In genomic region chr1:151615711-151616504, GRCh38 we compare ENCODE assay signal across 18 cellular contexts. TPM values are rescaled to one million over a fixed set of nuclear protein-coding genes. Genes with fewer than 3 reads are reported as not detected.
DNase-seq lines count a peak whose midpoint lies in the region; ATAC-seq and TF ChIP-seq lines count a peak whose summit lies in the region.
"Had no signal": no experiment of that assay in that cellular context is flagged by ENCODE, and none has a peak within 500 bp of the region (broad histone marks: within the 10 kb centered on the region; RNA-seq: fewer than 3 reads in every experiment).

No MANE protein-coding gene starts in this region.

- no peaks in the 10 kb centered on the region for H3K36me3 Mint-ChIP-seq in activated naive CD8-positive, alpha-beta T cell
- peaks cover 11% of the 10 kb centered on the region for H3K36me3 Mint-ChIP-seq in activated naive CD8-positive, alpha-beta T cell treated with anti-CD3 and anti-CD28 coated beads for 36 hours
- H3K36me3 Mint-ChIP-seq: immature natural killer cell had no signal

- H3K36me3 ChIP-seq in stomach smooth muscle (ENCODE audit: control insufficient read depth in 2 of 2, insufficient read depth in 2 of 2, low read length in 2 of 2) = no peaks in the 10 kb centered on the region
- H3K36me3 ChIP-seq: Peyer's patch had no signal

- H3K9me3 Mint-ChIP-seq in activated naive CD8-positive, alpha-beta T cell (ENCODE audit: low read depth) = no peaks in the 10 kb centered on the region
- H3K9me3 Mint-ChIP-seq in activated naive CD8-positive, alpha-beta T cell treated with anti-CD3 and anti-CD28 coated beads for 36 hours = no peaks in the 10 kb centered on the region
- H3K9me3 Mint-ChIP-seq: immature natural killer cell; naive thymus-derived CD8-positive, alpha-beta T cell had no signal

- H3K4me3 ChIP-seq in NB4 (ENCODE audit: low read depth, low read length) = peak overlapping the region; percentile 32
- H3K4me3 ChIP-seq in epithelial cell of esophagus (ENCODE audit: low read length) = no peak overlapping the region
- H3K4me3 ChIP-seq in stomach smooth muscle (ENCODE audit: low read length in 2 of 2) = no peak overlapping the region
- H3K4me3 ChIP-seq: Peyer's patch had no signal

- no peaks in the 10 kb centered on the region for H3K27me3 Mint-ChIP-seq in activated naive CD8-positive, alpha-beta T cell
- H3K27me3 Mint-ChIP-seq in activated naive CD8-positive, alpha-beta T cell treated with anti-CD3 and anti-CD28 coated beads for 36 hours = no peaks in the 10 kb centered on the region
- H3K27me3 Mint-ChIP-seq: naive thymus-derived CD8-positive, alpha-beta T cell had no signal

- H3K27ac Mint-ChIP-seq in activated naive CD8-positive, alpha-beta T cell = peak overlapping the region; percentile 51
- no peak overlapping the region for H3K27ac Mint-ChIP-seq in activated naive CD8-positive, alpha-beta T cell treated with anti-CD3 and anti-CD28 coated beads for 36 hours

- peaks cover 19% of the 10 kb centered on the region for H3K4me1 ChIP-seq in stomach smooth muscle (ENCODE audit: control insufficient read depth, insufficient read depth, low read length)

- no peak overlapping the region for H3K9ac ChIP-seq in stomach smooth muscle (ENCODE audit: low read length in 2 of 2)

- ATAC-seq in GM21381 (IDR thresholded peaks at IDR 0.05; ENCODE audit: unreplicated experiment) = no peak
- ATAC-seq: esophagus mucosa; naive thymus-derived CD8-positive, alpha-beta T cell had no signal

- no peak for DNase-seq in activated naive CD8-positive, alpha-beta T cell treated with anti-CD3 and anti-CD28 coated beads for 36 hours
- DNase-seq in NB4 (ENCODE audit: low read depth) (no peak), epithelial cell of esophagus (ENCODE audit: low read depth) (peak; percentile 42), NCI-H2029 treated with DMSO at 0.1 percent for 48 hours (lab: John Stamatoyannopoulos, UW) (no peak), DMS114 treated with DMSO at 0.1 percent for 48 hours (lab: John Stamatoyannopoulos, UW; ENCODE audit: unreplicated experiment) (no peak)
- DNase-seq: activated CD8-positive, alpha-beta memory T cell treated with anti-CD3 and anti-CD28 coated beads for 24 hours; activated effector memory CD4-positive, alpha-beta T cell treated with Interleukin-2 at 50 U/mL for 16 hours; glutamatergic neuron; immature natural killer cell; naive thymus-derived CD8-positive, alpha-beta T cell; NCI-H2081 treated with DMSO at 0.1 percent for 48 hours; NCI-H526; Peyer's patch; substantia nigra had no signal

- peaks cover 59% of the 10 kb centered on the region for H3K4me1 Mint-ChIP-seq in activated naive CD8-positive, alpha-beta T cell (ENCODE audit: low read depth)
- H3K4me1 Mint-ChIP-seq in activated naive CD8-positive, alpha-beta T cell treated with anti-CD3 and anti-CD28 coated beads for 36 hours = peaks cover 51% of the 10 kb centered on the region

- H3K4me3 Mint-ChIP-seq in activated naive CD8-positive, alpha-beta T cell = peak overlapping the region; percentile 3
- H3K4me3 Mint-ChIP-seq in activated naive CD8-positive, alpha-beta T cell treated with anti-CD3 and anti-CD28 coated beads for 36 hours = no peak overlapping the region

- H3K9me3 ChIP-seq in stomach smooth muscle (ENCODE audit: control insufficient read depth in 2 of 2, low read length in 2 of 2) = no peaks in the 10 kb centered on the region
- H3K9me3 ChIP-seq: Peyer's patch had no signal

- H3K27me3 ChIP-seq in stomach smooth muscle (ENCODE audit: control insufficient read depth in 1 of 2, insufficient read depth in 2 of 2, low read length in 2 of 2) = no peaks in the 10 kb centered on the region
- H3K27me3 ChIP-seq: Peyer's patch had no signal

- no peak for TF ChIP-seq CTCF in NB4 (IDR thresholded peaks at IDR 0.05; ENCODE audit: low read depth, low read length)
- no peak for TF ChIP-seq CTCF in epithelial cell of esophagus (IDR thresholded peaks at IDR 0.05; ENCODE audit: insufficient read depth, low read depth, low read length, missing control alignments)

- H3K27ac ChIP-seq in stomach smooth muscle (ENCODE audit: low read length) = peak overlapping the region; percentile 4
- H3K27ac ChIP-seq: Peyer's patch had no signal

- no peak for TF ChIP-seq POLR2A in NB4 (IDR thresholded peaks at IDR 0.05; ENCODE audit: extremely low read depth, insufficient read length)

RNA-seq across cellular contexts. Expression of gene SNX27, which starts 4.1 kb away (rescaled TPM):
- total RNA-seq in activated naive CD8-positive, alpha-beta T cell treated with anti-CD3 and anti-CD28 coated beads for 36 hours = 10 to 100 TPM; 25.2 to 27.7 TPM
